ENCODE assay signal across 8 cellular contexts in the genomic region with DNA sequence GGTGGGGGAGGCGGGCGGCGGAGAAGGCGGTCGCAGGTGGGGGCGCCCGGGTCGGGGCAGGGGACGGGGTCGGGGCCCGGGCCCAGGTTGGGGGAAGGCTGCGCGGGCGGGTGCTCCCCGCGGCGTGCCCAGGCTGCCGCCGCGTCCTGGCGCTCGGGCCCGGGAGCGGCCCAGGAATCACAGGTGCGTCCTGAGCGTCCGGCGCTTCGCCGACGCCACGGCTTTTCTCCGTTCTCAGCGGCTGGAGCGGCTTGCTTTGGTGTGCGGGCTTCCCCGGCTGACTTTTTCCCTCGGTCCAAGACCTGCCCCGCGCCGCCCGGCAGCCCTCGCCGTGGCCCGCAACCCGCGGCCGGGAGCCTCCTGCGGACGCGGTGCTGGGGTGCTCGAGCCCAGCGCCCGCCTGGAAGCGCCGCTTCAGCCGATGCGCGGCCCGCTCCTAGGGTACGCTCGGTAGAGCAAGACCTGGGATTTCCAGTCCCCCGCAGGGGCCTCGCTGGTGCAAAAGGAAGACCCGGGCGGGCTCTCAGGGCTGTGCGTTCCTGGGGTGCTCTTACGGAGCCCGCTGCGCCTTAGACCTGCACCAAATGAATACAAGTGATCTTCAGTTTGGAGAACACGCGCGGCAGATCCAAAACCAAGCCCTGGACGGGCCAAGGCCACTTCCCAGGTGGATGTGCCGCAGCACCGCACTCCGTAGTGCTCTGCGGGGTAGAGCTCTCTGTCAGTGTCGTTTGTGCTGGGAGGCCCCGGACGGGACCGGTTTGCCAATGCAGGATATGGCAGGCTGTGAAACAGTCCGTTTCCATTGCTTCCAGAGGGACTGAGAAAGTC. TPM values are rescaled to one million over a fixed set of nuclear protein-coding genes. Genes with fewer than 3 reads are reported as not detected.
DNase-seq lines count a peak whose midpoint lies in the region; ATAC-seq and TF ChIP-seq lines count a peak whose summit lies in the region.

No MANE protein-coding gene starts in this region.

- peak overlapping the region; percentile 71 for H3K4me2 ChIP-seq in PC-9
- peak overlapping the region; percentile 91 for H3K4me2 ChIP-seq in smooth muscle cell

- CTCF ChIA-PET in PC-9 (lab: Charles Lee) = no interaction called here

- peak overlapping the region in 2 of 6 donors; percentile 13 to 23 for H3K27ac Mint-ChIP-seq in immature natural killer cell

- H3K4me3 ChIP-seq in PC-9 (peak overlapping the region; percentile 65), brain microvascular endothelial cell (ENCODE audit: low read depth, low read length) (peak overlapping the region; percentile 57), smooth muscle cell (peak overlapping the region; percentile 70)

- POLR2A ChIA-PET in PC-9 (lab: Charles Lee; ENCODE audit: unreplicated experiment) = no interaction called here

- H3K27me3 ChIP-seq in PC-9 (ENCODE audit: insufficient read depth, low read depth) = no peaks in the 10 kb centered on the region
- no peaks in the 10 kb centered on the region for H3K27me3 ChIP-seq in brain microvascular endothelial cell (replicated peaks)
- H3K27me3 ChIP-seq in smooth muscle cell (ENCODE audit: low read depth) = no peaks in the 10 kb centered on the region

- intact Hi-C loops in PC-9 (cut with micrococcal nuclease; ENCODE audit: unreplicated experiment) = loop anchor here (1.0 kb wide), 1 partner anchor 51 kb away; a partner anchor contains a TSS

- H3K27ac ChIP-seq in PC-9 (no peak overlapping the region), brain microvascular endothelial cell (no peak overlapping the region), smooth muscle cell (ENCODE audit: low read depth) (no peak overlapping the region)

- H3K36me3 Mint-ChIP-seq in immature natural killer cell = peaks cover 0 to 4% (median 4%) of the 10 kb centered on the region in 3 donors

- H3K27me3 Mint-ChIP-seq in immature natural killer cell (ENCODE audit: low read depth in 3 of 3) = peaks cover 0 to 6% (median 0%) of the 10 kb centered on the region in 3 donors

- H3K79me2 ChIP-seq in PC-9 (ENCODE audit: low read depth) = no peaks in the 10 kb centered on the region; the same call in 1 of the 2 replicates
- peaks cover 3% of the 10 kb centered on the region for H3K79me2 ChIP-seq in smooth muscle cell (ENCODE audit: low read depth)

- WGBS in smooth muscle cell (ENCODE audit: low lambda C conversion rate) = 3% methylated on average over 58 of the region's 83 CpGs

- in situ Hi-C loops in brain microvascular endothelial cell (cut with HindIII; ENCODE audit: low pct_ligation_motif_present, low sequenced_read_pairs) = no loop called here

- H3K9ac ChIP-seq in smooth muscle cell (ENCODE audit: low read depth) = no peak overlapping the region

- H3K9me3 Mint-ChIP-seq in immature natural killer cell = peaks cover 0 to 3% (median under 1%) of the 10 kb centered on the region in 6 donors

- H3K9me2 ChIP-seq in PC-9 (ENCODE audit: insufficient read depth) = no peaks in the 10 kb centered on the region

- no peaks in the 10 kb centered on the region for H3K4me1 ChIP-seq in PC-9 (replicated peaks; ENCODE audit: insufficient read depth)
- H3K4me1 ChIP-seq in smooth muscle cell (ENCODE audit: low read depth) = no peaks in the 10 kb centered on the region

- BruUV-seq in PC-9 (replicated peaks; lab: Mats Ljungman, UMichigan) = no TSS peak

- no peaks in the 10 kb centered on the region for H3F3A ChIP-seq in PC-9 (ENCODE audit: insufficient read depth, low read depth)
- H3F3A ChIP-seq in smooth muscle cell (ENCODE audit: low read depth) = peaks cover 7% of the 10 kb centered on the region

- peak; percentile 28 for ATAC-seq in HG02884 (IDR thresholded peaks at IDR 0.05; ENCODE audit: unreplicated experiment)

- H2AFZ ChIP-seq in PC-9 = peak overlapping the region; percentile 76; the same call in 1 of the 2 replicates
- H2AFZ ChIP-seq in smooth muscle cell (ENCODE audit: low read depth) = peak overlapping the region; percentile 91

- H3K4me3 Mint-ChIP-seq in immature natural killer cell = peak overlapping the region; percentile 77 to 84 (median 81)

- TF ChIP-seq CTCF in PC-9 (conservative IDR thresholded peaks at IDR 0.05) (no peak), brain microvascular endothelial cell (IDR thresholded peaks at IDR 0.05; ENCODE audit: low read depth, low read length, missing control alignments) (no peak), smooth muscle cell (IDR thresholded peaks at IDR 0.05; ENCODE audit: borderline replicate concordance, insufficient read depth, poor library complexity, severe bottlenecking) (no peak)

- H3K9me3 ChIP-seq in PC-9 (ENCODE audit: insufficient read depth, low read depth) (no peaks in the 10 kb centered on the region), smooth muscle cell (replicated peaks; ENCODE audit: low read depth) (no peaks in the 10 kb centered on the region)

- H3K4me1 Mint-ChIP-seq in immature natural killer cell = peaks cover 11 to 23% of the 10 kb centered on the region in 2 donors

- H3K36me3 ChIP-seq in PC-9 (ENCODE audit: low read depth) = no peaks in the 10 kb centered on the region
- no peaks in the 10 kb centered on the region for H3K36me3 ChIP-seq in brain microvascular endothelial cell (replicated peaks)
- H3K36me3 ChIP-seq in smooth muscle cell (ENCODE audit: low read depth) = no peaks in the 10 kb centered on the region

- DNase-seq in activated gamma-delta T cell (lab: John Stamatoyannopoulos, UW) (peak; percentile 25), activated gamma-delta T cell treated with Interleukin-2 at 50 U/mL for 16 hours (no peak), PC-9 (peak in 1 of 2 experiments; percentile 31), brain microvascular endothelial cell (no peak), immature natural killer cell (peak in 1 of 3 donors; percentile 18), smooth muscle cell (lab: John Stamatoyannopoulos, UW; ENCODE audit: unreplicated experiment) (no peak), GF-D8 (lab: John Stamatoyannopoulos, UW) (no peak)

- no peaks in the 10 kb centered on the region for H4K20me1 ChIP-seq in PC-9 (ENCODE audit: insufficient read depth)
- H4K20me1 ChIP-seq in smooth muscle cell (ENCODE audit: low read depth) = no peaks in the 10 kb centered on the region

RNA-seq across cellular contexts. Expression of a gene that starts 0.6 kb away (rescaled TPM):
- 15.8 and 18.6 TPM in 2 replicates for total RNA-seq in PC-9 (2021)
- polyA plus RNA-seq in immature natural killer cell = 1 to 10 TPM; 3.4 to 6.6 (median 5.2) TPM
- total RNA-seq in smooth muscle cell = 6.2 and 8.1 TPM in 2 replicates
- polyA plus RNA-seq in smooth muscle cell = 1.7 and 2.2 TPM in 2 replicates

RNA-seq across cellular contexts. Expression of a gene that starts 51.4 kb away (rescaled TPM):
- total RNA-seq in PC-9 (2021) (48.4 and 65.6 TPM in 2 replicates), smooth muscle cell (70.5 and 85.9 TPM in 2 replicates)
- polyA plus RNA-seq in immature natural killer cell (10 to 100 TPM; 43.6 to 92.3 (median 81.9) TPM), smooth muscle cell (44.7 and 48.6 TPM in 2 replicates)
